ENCODE assay signal across 41 cellular contexts in genomic region chr1:170157820-170158219, GRCh38. TPM values are rescaled to one million over a fixed set of nuclear protein-coding genes. Genes with fewer than 3 reads are reported as not detected.
"Had no signal": no experiment of that assay in that cellular context is flagged by ENCODE, and none has a peak within 500 bp of the region (broad histone marks: within the 10 kb centered on the region; RNA-seq: fewer than 3 reads in every experiment).

No MANE protein-coding gene starts in this region.

- FAIRE-seq: astrocyte, bronchial epithelial cell had no signal

- H3K9me3 Mint-ChIP-seq: activated T-helper 1 cell treated with anti-CD3 and anti-CD28 coated beads, Interleukin-12 subunit alpha, Interleukin-12 subunit beta, Interleukin-2, Interleukin-4 antibody, amounts not matched to agents 30 ng/mL and 10 ng/mL and 1 ng/mL, durations not matched to agents 14 hours and 24 hours and 36 hours; activated T-helper 2 cell treated with anti-CD3 and anti-CD28 coated beads, Interferon-gamma antibody, Interleukin-2, Interleukin-4, amounts not matched to agents 10 μg/mL and 5 μg/mL and 100 μg/mL, durations not matched to agents 14 hours and 24 hours and 36 hours had no signal

- H3K4me1 Mint-ChIP-seq: activated naive CD4-positive, alpha-beta T cell treated with anti-CD3 and anti-CD28 coated beads, Interleukin-2, amount 10 ng/mL, durations not matched to agents 7 days and 5 days; activated naive CD4-positive, alpha-beta T cell treated with anti-CD3 and anti-CD28 coated beads, Interleukin-2, amount 50 U/mL, for 24 hours; activated naive CD8-positive, alpha-beta T cell treated with anti-CD3 and anti-CD28 coated beads for 36 hours; activated naive CD8-positive, alpha-beta T cell treated with anti-CD3 and anti-CD28 coated beads, Interleukin-2, amount 10 ng/mL, durations not matched to agents 7 days and 5 days; activated naive CD8-positive, alpha-beta T cell treated with anti-CD3 and anti-CD28 coated beads, Interleukin-2, amount 50 U/mL, for 24 hours; activated T-helper 17 cell treated with anti-CD3 and anti-CD28 coated beads, Interleukin-2, amount 50 U/mL, for 72 hours; central memory CD8-positive, alpha-beta T cell had no signal

- H3K36me3 ChIP-seq: adrenal gland, ascending aorta, brain microvascular endothelial cell, breast epithelium, cardiac muscle cell had no signal

- H3K27ac Mint-ChIP-seq: activated naive CD4-positive, alpha-beta T cell treated with anti-CD3 and anti-CD28 coated beads for 36 hours; activated naive CD4-positive, alpha-beta T cell treated with anti-CD3 and anti-CD28 coated beads, Interleukin-2, amount 10 ng/mL, durations not matched to agents 7 days and 5 days; activated naive CD4-positive, alpha-beta T cell treated with anti-CD3 and anti-CD28 coated beads, Interleukin-2, amount 50 U/mL, for 24 hours; activated naive CD4-positive, alpha-beta T cell treated with anti-CD3 and anti-CD28 coated beads, Interleukin-2, amount 50 U/mL, for 72 hours; activated naive CD8-positive, alpha-beta T cell; activated naive CD8-positive, alpha-beta T cell treated with anti-CD3 and anti-CD28 coated beads for 36 hours; activated naive CD8-positive, alpha-beta T cell treated with anti-CD3 and anti-CD28 coated beads, Interleukin-2, amount 10 ng/mL, durations not matched to agents 7 days and 5 days; activated naive CD8-positive, alpha-beta T cell treated with anti-CD3 and anti-CD28 coated beads, Interleukin-2, amount 50 U/mL, for 24 hours; activated T-cell treated with anti-CD3 and anti-CD28 coated beads, Interleukin-2, amount 50 U/mL, for 24 hours; activated T-cell treated with anti-CD3 and anti-CD28 coated beads, Interleukin-2, amount 50 U/mL, for 72 hours; activated T-helper 1 cell treated with anti-CD3 and anti-CD28 coated beads, Interleukin-12 subunit alpha, Interleukin-12 subunit beta, Interleukin-2, Interleukin-4 antibody, amounts not matched to agents 30 ng/mL and 10 ng/mL and 1 ng/mL, durations not matched to agents 14 hours and 24 hours and 36 hours; activated T-helper 17 cell treated with anti-CD3 and anti-CD28 coated beads, Interleukin-2, amount 50 U/mL, for 72 hours; activated T-helper 2 cell treated with anti-CD3 and anti-CD28 coated beads, Interferon-gamma antibody, Interleukin-2, Interleukin-4, amounts not matched to agents 10 μg/mL and 5 μg/mL and 100 μg/mL, durations not matched to agents 14 hours and 24 hours and 36 hours; brain had no signal

- H3K4me3 Mint-ChIP-seq: activated naive CD4-positive, alpha-beta T cell treated with anti-CD3 and anti-CD28 coated beads for 36 hours; activated naive CD4-positive, alpha-beta T cell treated with anti-CD3 and anti-CD28 coated beads, Interleukin-2, amount 10 ng/mL, durations not matched to agents 7 days and 5 days; activated naive CD4-positive, alpha-beta T cell treated with anti-CD3 and anti-CD28 coated beads, Interleukin-2, amount 50 U/mL, for 24 hours; activated naive CD8-positive, alpha-beta T cell; activated naive CD8-positive, alpha-beta T cell treated with anti-CD3 and anti-CD28 coated beads for 36 hours; activated naive CD8-positive, alpha-beta T cell treated with anti-CD3 and anti-CD28 coated beads, Interleukin-2, amount 10 ng/mL, durations not matched to agents 7 days and 5 days; activated naive CD8-positive, alpha-beta T cell treated with anti-CD3 and anti-CD28 coated beads, Interleukin-2, amount 50 U/mL, for 24 hours; activated T-cell treated with anti-CD3 and anti-CD28 coated beads, Interleukin-2, amount 50 U/mL, for 24 hours; activated T-cell treated with anti-CD3 and anti-CD28 coated beads, Interleukin-2, amount 50 U/mL, for 4 hours; activated T-cell treated with anti-CD3 and anti-CD28 coated beads, Interleukin-2, amount 50 U/mL, for 72 hours; activated T-helper 1 cell treated with anti-CD3 and anti-CD28 coated beads, Interleukin-12 subunit alpha, Interleukin-12 subunit beta, Interleukin-2, Interleukin-4 antibody, amounts not matched to agents 30 ng/mL and 10 ng/mL and 1 ng/mL, durations not matched to agents 14 hours and 24 hours and 36 hours; activated T-helper 17 cell treated with anti-CD3 and anti-CD28 coated beads, Interleukin-2, amount 50 U/mL, for 72 hours; brain; central memory CD8-positive, alpha-beta T cell had no signal

- H3K4me3 ChIP-seq: adrenal gland, ascending aorta, body of pancreas, breast epithelium, cardiac muscle cell had no signal

- H3K27me3 Mint-ChIP-seq: activated T-cell treated with anti-CD3 and anti-CD28 coated beads, Interleukin-2, amount 50 U/mL, for 24 hours; brain had no signal

- H3K27me3 ChIP-seq: adrenal gland, ascending aorta, body of pancreas, brain microvascular endothelial cell, breast epithelium, cardiac muscle cell had no signal

- H3K4me1 ChIP-seq: adrenal gland, breast epithelium had no signal

- ATAC-seq: activated naive CD4-positive, alpha-beta T cell treated with anti-CD3 and anti-CD28 coated beads, Interleukin-2, amount 50 U/mL, for 72 hours; activated naive CD8-positive, alpha-beta T cell treated with anti-CD3 and anti-CD28 coated beads, Interleukin-2, amount 50 U/mL, for 24 hours; activated T-cell treated with anti-CD3 and anti-CD28 coated beads, Interleukin-2, amount 50 U/mL, for 4 hours; activated T-cell treated with anti-CD3 and anti-CD28 coated beads, Interleukin-2, amount 50 U/mL, for 72 hours; activated T-helper 17 cell treated with anti-CD3 and anti-CD28 coated beads, Interleukin-2, amount 50 U/mL, for 72 hours; body of pancreas had no signal

- H3K27ac ChIP-seq: adrenal gland, ascending aorta, body of pancreas, brain microvascular endothelial cell, breast epithelium, cardiac muscle cell had no signal

- DNase-seq: activated effector memory CD4-positive, alpha-beta T cell treated with anti-CD3 and anti-CD28 coated beads, Interleukin-2, amount 50 U/mL, for 16 hours; activated effector memory CD4-positive, alpha-beta T cell treated with Interleukin-2 at 50 U/mL for 16 hours; activated gamma-delta T cell; activated gamma-delta T cell treated with Interleukin-2 at 50 U/mL for 16 hours; activated naive CD4-positive, alpha-beta T cell; activated naive CD4-positive, alpha-beta T cell treated with anti-CD3 and anti-CD28 coated beads for 36 hours; activated naive CD4-positive, alpha-beta T cell treated with anti-CD3 and anti-CD28 coated beads, Interleukin-2, amount 10 ng/mL, durations not matched to agents 7 days and 5 days; activated naive CD4-positive, alpha-beta T cell treated with anti-CD3 and anti-CD28 coated beads, Interleukin-2, amount 50 U/mL, for 16 hours; activated naive CD4-positive, alpha-beta T cell treated with Interleukin-2 at 50 U/mL for 16 hours; activated naive CD8-positive, alpha-beta T cell treated with anti-CD3 and anti-CD28 coated beads for 36 hours; activated naive CD8-positive, alpha-beta T cell treated with anti-CD3 and anti-CD28 coated beads, Interleukin-2, amount 10 ng/mL, durations not matched to agents 7 days and 5 days; activated naive CD8-positive, alpha-beta T cell treated with anti-CD3 and anti-CD28 coated beads, Interleukin-2, amount 50 U/mL, for 24 hours; activated T-cell treated with anti-CD3 and anti-CD28 coated beads, Interleukin-2, amount 50 U/mL, for 1 hour; activated T-cell treated with anti-CD3 and anti-CD28 coated beads, Interleukin-2, amount 50 U/mL, for 24 hours; activated T-cell treated with anti-CD3 and anti-CD28 coated beads, Interleukin-2, amount 50 U/mL, for 4 hours; activated T-cell treated with anti-CD3 and anti-CD28 coated beads, Interleukin-2, amount 50 U/mL, for 48 hours; activated T-cell treated with anti-CD3 and anti-CD28 coated beads, Interleukin-2, amount 50 U/mL, for 72 hours; adrenal gland; amniotic stem cell; amygdala; anterior cingulate cortex; body of pancreas; brain microvascular endothelial cell; caudate nucleus; central memory CD4-positive, alpha-beta T cell; cerebellar nuclear complex had no signal

- H3K9me3 ChIP-seq: body of pancreas had no signal

- H3K36me3 Mint-ChIP-seq: activated naive CD4-positive, alpha-beta T cell treated with anti-CD3 and anti-CD28 coated beads, Interleukin-2, amount 10 ng/mL, durations not matched to agents 7 days and 5 days; activated naive CD8-positive, alpha-beta T cell treated with anti-CD3 and anti-CD28 coated beads for 36 hours; activated naive CD8-positive, alpha-beta T cell treated with anti-CD3 and anti-CD28 coated beads, Interleukin-2, amount 10 ng/mL, durations not matched to agents 7 days and 5 days; brain had no signal

RNA-seq across cellular contexts. Expression of gene NTMT2, which starts 12.1 kb away (rescaled TPM):
- total RNA-seq: activated naive CD4-positive, alpha-beta T cell treated with anti-CD3 and anti-CD28 coated beads for 36 hours; activated naive CD4-positive, alpha-beta T cell treated with anti-CD3 and anti-CD28 coated beads, Interleukin-2, amount 50 U/mL, for 72 hours; activated naive CD8-positive, alpha-beta T cell treated with anti-CD3 and anti-CD28 coated beads for 36 hours; activated naive CD8-positive, alpha-beta T cell treated with anti-CD3 and anti-CD28 coated beads, Interleukin-2, amount 10 ng/mL, durations not matched to agents 7 days and 5 days; activated T-cell treated with anti-CD3 and anti-CD28 coated beads, Interleukin-2, amount 50 U/mL, for 4 hours; activated T-cell treated with anti-CD3 and anti-CD28 coated beads, Interleukin-2, amount 50 U/mL, for 72 hours; activated T-helper 1 cell treated with anti-CD3 and anti-CD28 coated beads, Interleukin-12 subunit alpha, Interleukin-12 subunit beta, Interleukin-2, Interleukin-4 antibody, amounts not matched to agents 30 ng/mL and 10 ng/mL and 1 ng/mL, durations not matched to agents 14 hours and 24 hours and 36 hours; activated T-helper 17 cell treated with anti-CD3 and anti-CD28 coated beads, Interleukin-2, amount 50 U/mL, for 72 hours; activated T-helper 2 cell treated with anti-CD3 and anti-CD28 coated beads, Interferon-gamma antibody, Interleukin-2, Interleukin-4, amounts not matched to agents 10 μg/mL and 5 μg/mL and 100 μg/mL, durations not matched to agents 14 hours and 24 hours and 36 hours; adrenal gland; ascending aorta; astrocyte; body of pancreas; breast epithelium; bronchial epithelial cell; cardiac muscle cell; cerebellum had no signal
- polyA plus RNA-seq: adipose tissue, adrenal gland had no signal
